8 cellular contexts compared by ENCODE assay signal in genomic region chr20:47503685-47504084, GRCh38. TPM values are rescaled to one million over a fixed set of nuclear protein-coding genes. Genes with fewer than 3 reads are reported as not detected.
DNase-seq lines count a peak whose midpoint lies in the region; ATAC-seq and TF ChIP-seq lines count a peak whose summit lies in the region.

No MANE protein-coding gene starts in this region.

- no peaks in the 10 kb centered on the region for H3K36me3 ChIP-seq in neuronal stem cell (replicated peaks in 1 of 2; ENCODE audit: control insufficient read depth in 2 of 2, insufficient read depth in 2 of 2, low read length in 2 of 2)

- no peak overlapping the region for H3K4me2 ChIP-seq in neuronal stem cell (ENCODE audit: insufficient read depth, low read length, poor library complexity, severe bottlenecking)

- no peak overlapping the region for H3K18ac ChIP-seq in neuronal stem cell (ENCODE audit: low read length)

- ATAC-seq in HG03439 (IDR thresholded peaks at IDR 0.05; ENCODE audit: unreplicated experiment) (no peak), HG02610 (IDR thresholded peaks at IDR 0.05; ENCODE audit: unreplicated experiment) (no peak)

- H3K9ac ChIP-seq in neuronal stem cell (ENCODE audit: low read depth, low read length, poor library complexity): no peak overlapping the region

- no CpG with 5 or more reads among the region's 2 CpGs for WGBS in neuronal stem cell (ENCODE audit: extremely low coverage in 2 of 2, insufficient read length in 2 of 2, insufficient replicate concordance in 1 of 2), 2 donors

- H3K27me3 ChIP-seq in AG04450 (ENCODE audit: control insufficient read depth, insufficient read depth, low read length) (no peaks in the 10 kb centered on the region), neuronal stem cell (ENCODE audit: control insufficient read depth in 3 of 3, insufficient read depth in 3 of 3, low read depth in 1 of 3, low read length in 3 of 3) (no peaks in the 10 kb centered on the region)

- H2BK5ac ChIP-seq in neuronal stem cell (ENCODE audit: low read length): no peak overlapping the region

- no peak overlapping the region for H2AK5ac ChIP-seq in neuronal stem cell (ENCODE audit: low read depth, low read length)

- no peak overlapping the region for H4K91ac ChIP-seq in neuronal stem cell (ENCODE audit: low read depth, low read length, poor library complexity)

- POLR2A ChIA-PET in AG04450 (lab: Yijun Ruan, JAX): interaction anchor here (0.6 to 2.5 kb wide), 4 partner anchors 10 to 145 kb away, joined by 3 to 9 read pairs (median 4); no protein-coding TSS in a partner anchor
- POLR2A ChIA-PET in activated CD4-positive, alpha-beta memory T cell treated with anti-CD3 and anti-CD28 coated beads, Interleukin-2, amount 10 ng/mL, durations not matched to agents 7 days and 5 days (lab: Charles Lee): interaction anchor here (0.8 to 14.4 kb wide), 13 partner anchors 9 to 147 kb away, joined by 3 to 351 read pairs (median 12); partner anchors contain the start of gene ZMYND8

- H3K9me3 ChIP-seq in AG04450 (ENCODE audit: control insufficient read depth, insufficient read depth, low read length): no peaks in the 10 kb centered on the region; the same call in 1 of the 2 replicates
- no peaks in the 10 kb centered on the region for H3K9me3 ChIP-seq in neuronal stem cell (replicated peaks in 1 of 2; ENCODE audit: control insufficient read depth in 2 of 2, insufficient read depth in 1 of 2, low read depth in 1 of 2, low read length in 2 of 2)

- no peak overlapping the region for H2BK12ac ChIP-seq in neuronal stem cell (ENCODE audit: low read length)

- H3K23ac ChIP-seq in neuronal stem cell (ENCODE audit: low read depth, low read length, poor library complexity): no peak overlapping the region

- H3K4me3 Mint-ChIP-seq in activated CD4-positive, alpha-beta memory T cell treated with anti-CD3 and anti-CD28 coated beads, Interleukin-2, amount 10 ng/mL, durations not matched to agents 7 days and 5 days: peak overlapping the region; percentile 94
- H3K4me3 Mint-ChIP-seq in immature natural killer cell: peak overlapping the region; percentile 70 to 98 (median 87)

- no peak overlapping the region for H2BK15ac ChIP-seq in neuronal stem cell (ENCODE audit: low read length)

- TF ChIP-seq CTCF in AG04450 (IDR thresholded peaks at IDR 0.05; ENCODE audit: low read depth, low read length) (no peak), GM12864 (IDR thresholded peaks at IDR 0.05; ENCODE audit: low read depth, low read length, missing control alignments) (peak; percentile 17)

- no peak overlapping the region for H2BK120ac ChIP-seq in neuronal stem cell (ENCODE audit: low read depth, low read length)

- H3K36me3 Mint-ChIP-seq in activated CD4-positive, alpha-beta memory T cell treated with anti-CD3 and anti-CD28 coated beads, Interleukin-2, amount 10 ng/mL, durations not matched to agents 7 days and 5 days (ENCODE audit: low read depth): peaks cover 31% of the 10 kb centered on the region
- H3K36me3 Mint-ChIP-seq in immature natural killer cell: no peaks in the 10 kb centered on the region

- H3K27ac Mint-ChIP-seq in activated CD4-positive, alpha-beta memory T cell treated with anti-CD3 and anti-CD28 coated beads, Interleukin-2, amount 10 ng/mL, durations not matched to agents 7 days and 5 days: peak overlapping the region; percentile 30
- peak overlapping the region; percentile 5 to 81 (median 26) for H3K27ac Mint-ChIP-seq in immature natural killer cell

- H3K14ac ChIP-seq in neuronal stem cell (ENCODE audit: low read length): no peak overlapping the region

- CTCF ChIA-PET in AG04450 (lab: Charles Lee): interaction anchor here (0.6 to 1.7 kb wide), 5 partner anchors 93 to 120 kb away, joined by 3 to 7 read pairs (median 5); no protein-coding TSS in a partner anchor
- CTCF ChIA-PET in activated CD4-positive, alpha-beta memory T cell treated with anti-CD3 and anti-CD28 coated beads, Interleukin-2, amount 10 ng/mL, durations not matched to agents 7 days and 5 days (lab: Charles Lee): interaction anchor here (0.6 to 4.7 kb wide), 9 partner anchors 10 to 120 kb away, joined by 3 to 41 read pairs (median 5); no protein-coding TSS in a partner anchor

- H3K27ac ChIP-seq in AG04450 (ENCODE audit: low read depth, low read length) (no peak overlapping the region), neuronal stem cell (replicated peaks; ENCODE audit: low read length) (no peak overlapping the region)

- DNase-seq in AG04450 (ENCODE audit: low read depth, low spot score): no peak
- DNase-seq in GM12864 (ENCODE audit: low read depth): no peak
- DNase-seq in activated CD4-positive, alpha-beta memory T cell treated with anti-CD3 and anti-CD28 coated beads, Interleukin-2, amount 10 ng/mL, durations not matched to agents 7 days and 5 days: no peak
- DNase-seq in immature natural killer cell: no peak
- no peak for DNase-seq in stimulated activated CD4-positive, alpha-beta T cell treated with anti-CD3 and anti-CD28 coated beads, Interleukin-4, amount 100 ng/mL, for 24 hours
- DNase-seq in neuronal stem cell (ENCODE audit: low spot score): no peak

- H3K9me3 Mint-ChIP-seq in activated CD4-positive, alpha-beta memory T cell treated with anti-CD3 and anti-CD28 coated beads, Interleukin-2, amount 10 ng/mL, durations not matched to agents 7 days and 5 days: no peaks in the 10 kb centered on the region
- H3K9me3 Mint-ChIP-seq in immature natural killer cell: no peaks in the 10 kb centered on the region

- H3K4ac ChIP-seq in neuronal stem cell (ENCODE audit: low read length): no peak overlapping the region

- no peaks in the 10 kb centered on the region for H3K27me3 Mint-ChIP-seq in activated CD4-positive, alpha-beta memory T cell treated with anti-CD3 and anti-CD28 coated beads, Interleukin-2, amount 10 ng/mL, durations not matched to agents 7 days and 5 days
- H3K27me3 Mint-ChIP-seq in immature natural killer cell (ENCODE audit: low read depth in 3 of 3): peaks cover 2 to 14% (median 6%) of the 10 kb centered on the region in 3 donors

- H3K4me3 ChIP-seq in AG04450 (ENCODE audit: low read depth, low read length) (peak overlapping the region; percentile 78), GM12864 (ENCODE audit: low read depth, low read length) (peak overlapping the region; percentile 97), neuronal stem cell (ENCODE audit: low read length in 2 of 2) (peak overlapping the region in 1 of 2 donors; percentile 54)

- H3K4me1 ChIP-seq in neuronal stem cell (ENCODE audit: control insufficient read depth in 2 of 2, insufficient read depth in 1 of 2, low read depth in 1 of 2, low read length in 2 of 2): peaks cover 5 to 29% of the 10 kb centered on the region in 2 donors

- no peak overlapping the region for H4K8ac ChIP-seq in neuronal stem cell (ENCODE audit: low read depth, low read length)

- peaks cover 2% of the 10 kb centered on the region for H3K79me1 ChIP-seq in neuronal stem cell (ENCODE audit: low read depth, low read length)

- H3K4me1 Mint-ChIP-seq in activated CD4-positive, alpha-beta memory T cell treated with anti-CD3 and anti-CD28 coated beads, Interleukin-2, amount 10 ng/mL, durations not matched to agents 7 days and 5 days: peaks cover 62% of the 10 kb centered on the region
- peaks cover 46 to 65% of the 10 kb centered on the region in 2 donors for H3K4me1 Mint-ChIP-seq in immature natural killer cell

- H2AFZ ChIP-seq in neuronal stem cell (ENCODE audit: low read length): no peak overlapping the region

RNA-seq across cellular contexts. Expression of gene NCOA3, which starts 2.0 kb away (rescaled TPM):
- polyA plus RNA-seq in AG04450 (2011; rRNA removed): 22.1 and 25.4 TPM in 2 replicates
- 43.8 and 44.3 TPM in 2 replicates for polyA minus RNA-seq in AG04450 (2011; rRNA and poly(A)+ RNA removed)
- total RNA-seq in activated CD4-positive, alpha-beta memory T cell treated with anti-CD3 and anti-CD28 coated beads, Interleukin-2, amount 10 ng/mL, durations not matched to agents 7 days and 5 days: 10 to 100 TPM; 81.0 to 83.1 TPM
- 10 to 100 TPM in 1 of 3 donors, 1 to 10 TPM in 2; 2.9 to 19.1 (median 5.7) TPM for polyA plus RNA-seq in immature natural killer cell
- 12.4 TPM for polyA plus RNA-seq in neuronal stem cell (2013, experiment 1 of 2)
- polyA plus RNA-seq in neuronal stem cell (2013, experiment 2 of 2): 13.0 TPM
